2 cellular contexts compared by ENCODE assay signal in genomic region chr11:63912678-63913077, GRCh38.
TF ChIP-seq lines count a peak whose summit lies in the region.

No MANE protein-coding gene starts in this region.

TF ChIP-seq in HepG2, 621 proteins besides CTCF, POLR2A, EP300 and RAD21:
- TF ChIP-seq JUN (CRISPR knock-in tag; IDR thresholded peaks at IDR 0.05) = no peak
- TF ChIP-seq, protein P1, sequence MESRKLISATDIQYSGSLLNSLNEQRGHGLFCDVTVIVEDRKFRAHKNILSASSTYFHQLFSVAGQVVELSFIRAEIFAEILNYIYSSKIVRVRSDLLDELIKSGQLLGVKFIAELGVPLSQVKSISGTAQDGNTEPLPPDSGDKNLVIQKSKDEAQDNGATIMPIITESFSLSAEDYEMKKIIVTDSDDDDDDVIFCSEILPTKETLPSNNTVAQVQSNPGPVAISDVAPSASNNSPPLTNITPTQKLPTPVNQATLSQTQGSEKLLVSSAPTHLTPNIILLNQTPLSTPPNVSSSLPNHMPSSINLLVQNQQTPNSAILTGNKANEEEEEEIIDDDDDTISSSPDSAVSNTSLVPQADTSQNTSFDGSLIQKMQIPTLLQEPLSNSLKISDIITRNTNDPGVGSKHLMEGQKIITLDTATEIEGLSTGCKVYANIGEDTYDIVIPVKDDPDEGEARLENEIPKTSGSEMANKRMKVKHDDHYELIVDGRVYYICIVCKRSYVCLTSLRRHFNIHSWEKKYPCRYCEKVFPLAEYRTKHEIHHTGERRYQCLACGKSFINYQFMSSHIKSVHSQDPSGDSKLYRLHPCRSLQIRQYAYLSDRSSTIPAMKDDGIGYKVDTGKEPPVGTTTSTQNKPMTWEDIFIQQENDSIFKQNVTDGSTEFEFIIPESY (CRISPR knock-in tag; IDR thresholded peaks at IDR 0.05) = peak; percentile 18; the same call in 1 of the 2 replicates
- no peak for TF ChIP-seq TEF (CRISPR knock-in tag; IDR thresholded peaks at IDR 0.05)

TF ChIP-seq in H1, 55 proteins besides CTCF, POLR2A, EP300 and RAD21:
- TF ChIP-seq SP2 (IDR thresholded peaks at IDR 0.05; ENCODE audit: low read length) (no peak), POU5F1 (IDR thresholded peaks at IDR 0.05; ENCODE audit: low read depth, low read length) (no peak), SIRT6 (IDR thresholded peaks at IDR 0.05; ENCODE audit: low read length) (no peak), POLR2AphosphoS5 (IDR thresholded peaks at IDR 0.05; ENCODE audit: low read depth, low read length) (peak; percentile 49; the same call in 1 of the 2 replicates), SP4 (IDR thresholded peaks at IDR 0.05; ENCODE audit: low read length) (no peak), EZH2 (IDR thresholded peaks at IDR 0.05; ENCODE audit: low read depth, low read length, severe bottlenecking) (no peak), SIX5 (IDR thresholded peaks at IDR 0.05; ENCODE audit: low read depth, low read length) (no peak), JUND (IDR thresholded peaks at IDR 0.05; ENCODE audit: low read length) (no peak)
